8 cellular contexts compared by ENCODE assay signal in the genomic region with DNA sequence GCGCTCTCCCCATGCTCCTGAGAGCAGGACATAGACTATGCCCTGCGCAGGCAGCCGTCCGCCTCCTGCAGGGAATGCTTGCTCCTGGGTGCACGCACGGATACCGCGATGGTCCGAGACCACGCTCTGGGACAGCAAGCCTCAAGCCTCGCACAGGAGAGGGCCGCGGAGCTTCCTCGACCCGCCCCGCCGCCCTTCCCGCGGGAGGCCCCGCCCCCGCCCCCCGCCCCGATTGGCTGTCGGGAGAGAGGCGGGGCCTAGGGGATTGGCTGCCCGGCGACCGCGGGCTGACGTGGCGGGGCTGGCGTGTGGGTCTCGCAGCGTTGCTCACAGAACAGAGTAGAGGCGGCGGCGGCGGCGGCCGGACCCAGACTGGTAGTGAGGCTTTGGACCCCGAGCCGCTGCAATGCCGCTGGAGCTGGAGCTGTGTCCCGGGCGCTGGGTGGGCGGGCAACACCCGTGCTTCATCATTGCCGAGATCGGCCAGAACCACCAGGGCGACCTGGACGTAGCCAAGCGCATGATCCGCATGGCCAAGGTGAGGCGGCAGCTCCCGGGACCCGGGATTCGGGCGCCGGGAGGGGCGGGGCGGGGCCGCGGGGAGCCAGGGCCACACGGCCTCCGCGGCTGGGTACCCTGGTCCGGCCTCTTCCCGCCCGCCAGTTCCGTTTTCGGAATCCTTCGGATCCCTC. TPM values are rescaled to one million over a fixed set of nuclear protein-coding genes. Genes with fewer than 3 reads are reported as not detected.
DNase-seq lines count a peak whose midpoint lies in the region; FAIRE-seq and TF ChIP-seq lines count a peak whose summit lies in the region.

A gene with protein sequence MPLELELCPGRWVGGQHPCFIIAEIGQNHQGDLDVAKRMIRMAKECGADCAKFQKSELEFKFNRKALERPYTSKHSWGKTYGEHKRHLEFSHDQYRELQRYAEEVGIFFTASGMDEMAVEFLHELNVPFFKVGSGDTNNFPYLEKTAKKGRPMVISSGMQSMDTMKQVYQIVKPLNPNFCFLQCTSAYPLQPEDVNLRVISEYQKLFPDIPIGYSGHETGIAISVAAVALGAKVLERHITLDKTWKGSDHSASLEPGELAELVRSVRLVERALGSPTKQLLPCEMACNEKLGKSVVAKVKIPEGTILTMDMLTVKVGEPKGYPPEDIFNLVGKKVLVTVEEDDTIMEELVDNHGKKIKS (plus strand): TSS at position 330 of the 692 bp plus-strand sequence. CDS start 77 bp downstream, at position 407.

- CTCF ChIA-PET in activated naive CD4-positive, alpha-beta T cell treated with anti-CD3 and anti-CD28 coated beads for 36 hours (lab: Charles Lee): interaction anchor here (1.2 to 2.2 kb wide), 5 partner anchors 10 to 135 kb away, joined by 3 to 15 read pairs (median 6); no protein-coding TSS in a partner anchor

- no peak within 1 kb of the TSS for H2AK5ac ChIP-seq in neuronal stem cell (ENCODE audit: low read depth, low read length)

- H3K9ac ChIP-seq in neuronal stem cell (ENCODE audit: low read depth, low read length, poor library complexity) (peak within 1 kb of the TSS; percentile 92), subcutaneous abdominal adipose tissue (ENCODE audit: low read length in 5 of 5) (peak within 1 kb of the TSS; percentile 16 to 96 (median 90))

- no peaks in the 10 kb centered on the region for H3K79me1 ChIP-seq in neuronal stem cell (ENCODE audit: low read depth, low read length)

- peak within 1 kb of the TSS; percentile 92 for H3K27ac Mint-ChIP-seq in activated naive CD4-positive, alpha-beta T cell treated with anti-CD3 and anti-CD28 coated beads for 36 hours

- no peak for FAIRE-seq in frontal cortex (lab: Jason Lieb, UNC)

- H3K27me3 ChIP-seq in neuronal stem cell (ENCODE audit: control insufficient read depth in 3 of 3, insufficient read depth in 3 of 3, low read depth in 1 of 3, low read length in 3 of 3): peaks cover 0 to 20% (median 0%) of the 10 kb centered on the region in 3 experiments
- no peaks in the 10 kb centered on the region for H3K27me3 ChIP-seq in subcutaneous abdominal adipose tissue (ENCODE audit: control insufficient read depth in 5 of 5, insufficient read depth in 4 of 5, low read length in 5 of 5)

- H3K27ac ChIP-seq in neuronal stem cell (replicated peaks; ENCODE audit: low read length) (peak within 1 kb of the TSS; percentile 46), subcutaneous abdominal adipose tissue (ENCODE audit: low read depth, low read length) (peak within 1 kb of the TSS; percentile 94)

- H3K36me3 Mint-ChIP-seq in activated naive CD4-positive, alpha-beta T cell treated with anti-CD3 and anti-CD28 coated beads for 36 hours (ENCODE audit: low read depth): peaks cover 13% of the 10 kb centered on the region

- H2BK12ac ChIP-seq in neuronal stem cell (ENCODE audit: low read length): no peak within 1 kb of the TSS

- peak within 1 kb of the TSS; percentile 92 for H2BK15ac ChIP-seq in neuronal stem cell (ENCODE audit: low read length)

- H2BK5ac ChIP-seq in neuronal stem cell (ENCODE audit: low read length): peak within 1 kb of the TSS; percentile 93

- peak within 1 kb of the TSS; percentile 98 for H3K14ac ChIP-seq in neuronal stem cell (ENCODE audit: low read length)

- peak within 1 kb of the TSS; percentile 31 for H4K8ac ChIP-seq in neuronal stem cell (ENCODE audit: low read depth, low read length)

- intact Hi-C loops in activated naive CD4-positive, alpha-beta T cell treated with anti-CD3 and anti-CD28 coated beads for 36 hours (cut with micrococcal nuclease): loop anchor here (1.0 to 10.0 kb wide), 8 partner anchors 11 to 252 kb away; a partner anchor contains a TSS

- H3K36me3 ChIP-seq in neuronal stem cell (replicated peaks in 1 of 2; ENCODE audit: control insufficient read depth in 2 of 2, insufficient read depth in 2 of 2, low read length in 2 of 2) (peaks cover 4 to 7% of the 10 kb centered on the region in 2 donors), subcutaneous abdominal adipose tissue (ENCODE audit: control insufficient read depth in 5 of 5, insufficient read depth in 5 of 5, low read length in 5 of 5) (peaks cover 0 to 7% (median 6%) of the 10 kb centered on the region in 5 donors)

- H3K4me3 ChIP-seq in HFF-Myc (replicated peaks; ENCODE audit: low read depth, low read length) (peak within 1 kb of the TSS; percentile 88), neuronal stem cell (ENCODE audit: low read length in 2 of 2) (peak within 1 kb of the TSS; percentile 73 to 89), subcutaneous abdominal adipose tissue (ENCODE audit: low read depth in 1 of 5, low read length in 5 of 5) (peak within 1 kb of the TSS; percentile 74 to 92 (median 83))

- peaks cover 27% of the 10 kb centered on the region for H3K4me1 Mint-ChIP-seq in activated naive CD4-positive, alpha-beta T cell treated with anti-CD3 and anti-CD28 coated beads for 36 hours (ENCODE audit: low read depth)

- H2AFZ ChIP-seq in neuronal stem cell (ENCODE audit: low read length): peak within 1 kb of the TSS; percentile 89

- H3K9me3 ChIP-seq in neuronal stem cell (replicated peaks in 1 of 2; ENCODE audit: control insufficient read depth in 2 of 2, insufficient read depth in 1 of 2, low read depth in 1 of 2, low read length in 2 of 2): no peaks in the 10 kb centered on the region
- H3K9me3 ChIP-seq in subcutaneous abdominal adipose tissue (ENCODE audit: control insufficient read depth in 5 of 5, low read length in 5 of 5): no peaks in the 10 kb centered on the region

- H3K9me3 Mint-ChIP-seq in activated naive CD4-positive, alpha-beta T cell treated with anti-CD3 and anti-CD28 coated beads for 36 hours: no peaks in the 10 kb centered on the region

- no peak within 1 kb of the TSS for H4K91ac ChIP-seq in neuronal stem cell (ENCODE audit: low read depth, low read length, poor library complexity)

- no peak for TF ChIP-seq CTCF in HFF-Myc (IDR thresholded peaks at IDR 0.05; ENCODE audit: low read depth, low read length, missing control alignments)

- no peaks in the 10 kb centered on the region for H3K27me3 Mint-ChIP-seq in activated naive CD4-positive, alpha-beta T cell treated with anti-CD3 and anti-CD28 coated beads for 36 hours (ENCODE audit: low read depth)

- DNase-seq in GM04504 (ENCODE audit: low read depth) (peak; percentile 87), HFF-Myc (ENCODE audit: extremely low read depth, low read depth) (peak; percentile 84), MV-4-11 (lab: John Stamatoyannopoulos, UW) (peak; percentile 90), SK-N-DZ (ENCODE audit: low spot score) (peak; percentile 95), frontal cortex (ENCODE audit: low spot score in 2 of 2) (peak; percentile 94 to 96), neuronal stem cell (ENCODE audit: low spot score) (peak; percentile 87)
- peak; percentile 93 for DNase-seq in activated naive CD4-positive, alpha-beta T cell treated with anti-CD3 and anti-CD28 coated beads for 36 hours

- H3K18ac ChIP-seq in neuronal stem cell (ENCODE audit: low read length): peak within 1 kb of the TSS; percentile 98

- whole genome bisulfite sequencing in neuronal stem cell (ENCODE audit: extremely low coverage in 2 of 2, insufficient read length in 2 of 2, insufficient replicate concordance in 1 of 2), 2 donors: no CpG with 5 or more reads among the region's 72 CpGs

- H3K4me1 ChIP-seq in neuronal stem cell (ENCODE audit: control insufficient read depth in 2 of 2, insufficient read depth in 1 of 2, low read depth in 1 of 2, low read length in 2 of 2) (peaks cover 3 to 4% of the 10 kb centered on the region in 2 donors), subcutaneous abdominal adipose tissue (ENCODE audit: control insufficient read depth in 5 of 5, insufficient read depth in 5 of 5, low read length in 5 of 5) (peaks cover 0 to 22% (median 18%) of the 10 kb centered on the region in 5 donors)

- H3K4me3 Mint-ChIP-seq in activated naive CD4-positive, alpha-beta T cell treated with anti-CD3 and anti-CD28 coated beads for 36 hours: peak within 1 kb of the TSS; percentile 94

- H2BK120ac ChIP-seq in neuronal stem cell (ENCODE audit: low read depth, low read length): no peak within 1 kb of the TSS

- H3K4me2 ChIP-seq in neuronal stem cell (ENCODE audit: insufficient read depth, low read length, poor library complexity, severe bottlenecking): peak within 1 kb of the TSS; percentile 89

- peak within 1 kb of the TSS; percentile 99 for H3K23ac ChIP-seq in neuronal stem cell (ENCODE audit: low read depth, low read length, poor library complexity)

- no peak within 1 kb of the TSS for H3K4ac ChIP-seq in neuronal stem cell (ENCODE audit: low read length)

RNA-seq across cellular contexts. Expression of the gene that starts here (rescaled TPM):
- polyA plus RNA-seq in SK-N-DZ (2014; cell fraction: cytosol; rRNA removed): 53.1 and 63.8 TPM in 2 replicates
- 26.3 and 35.6 TPM in 2 replicates for polyA plus RNA-seq in SK-N-DZ (2014; cell fraction: nucleus; rRNA removed)
- 10 to 100 TPM; 46.1 to 51.0 TPM for total RNA-seq in activated naive CD4-positive, alpha-beta T cell treated with anti-CD3 and anti-CD28 coated beads for 36 hours
- total RNA-seq in frontal cortex: 22.8 TPM
- polyA plus RNA-seq in neuronal stem cell (2013, experiment 1 of 2): 24.9 TPM
- polyA plus RNA-seq in neuronal stem cell (2013, experiment 2 of 2): 23.1 TPM

Comparison
In these comparisons a context has a peak if more than half of its experiments do, and no peak if none do; other contexts are left out.
1. Peak in every context shown above with its lines: DNase-seq, H3K4me3 ChIP-seq and H3K27ac ChIP-seq.